In genomic region chr7:157694389-157694665, GRCh38 we compare ENCODE assay signal across 16 cellular contexts.
A peak's percentile ranks its signal among the peaks of the same experiment; 100 is the strongest.
DNase-seq lines count a peak whose midpoint lies in the region; ATAC-seq and TF ChIP-seq lines count a peak whose summit lies in the region.
"Had no signal": no experiment of that assay in that cellular context is flagged by ENCODE, and none has a peak within 500 bp of the region (broad histone marks: within the 10 kb centered on the region; RNA-seq: fewer than 3 reads in every experiment).

No MANE protein-coding gene starts in this region.

- CTCF ChIA-PET in activated CD8-positive, alpha-beta memory T cell treated with anti-CD3 and anti-CD28 coated beads, Interleukin-2, amount 10 ng/mL, durations not matched to agents 7 days and 5 days (lab: Charles Lee): no interaction called here

- TF ChIP-seq POLR2A in prostate gland (IDR thresholded peaks at IDR 0.05): no peak

- peaks cover 19% of the 10 kb centered on the region for H3K27me3 ChIP-seq in prostate gland (replicated peaks; ENCODE audit: insufficient read depth)

- no peaks in the 10 kb centered on the region for H3K9me3 Mint-ChIP-seq in activated CD8-positive, alpha-beta memory T cell treated with anti-CD3 and anti-CD28 coated beads, Interleukin-2, amount 10 ng/mL, durations not matched to agents 7 days and 5 days (ENCODE audit: low read depth)
- H3K9me3 Mint-ChIP-seq in chondrocyte (ENCODE audit: low read depth) (peaks cover 3% of the 10 kb centered on the region), neural crest cell (peaks cover 3% of the 10 kb centered on the region)
- no peaks in the 10 kb centered on the region for H3K9me3 Mint-ChIP-seq in activated CD4-positive, alpha-beta T cell treated with anti-CD3 and anti-CD28 coated beads, Interleukin-2, amount 10 ng/mL, durations not matched to agents 24 days and 14 days
- no peaks in the 10 kb centered on the region for H3K9me3 Mint-ChIP-seq in natural killer cell treated with Interleukin-12 subunit alpha and Interleukin-12 subunit beta and Interleukin-15 and Interleukin-18, amount 100 ng/mL, for 72 hours

- H3K4me3 ChIP-seq in prostate gland: no peak overlapping the region
- H3K4me3 ChIP-seq: MG63 had no signal

- peaks cover 6% of the 10 kb centered on the region for H3K4me1 Mint-ChIP-seq in activated CD8-positive, alpha-beta memory T cell treated with anti-CD3 and anti-CD28 coated beads, Interleukin-2, amount 10 ng/mL, durations not matched to agents 7 days and 5 days
- peaks cover 9% of the 10 kb centered on the region for H3K4me1 Mint-ChIP-seq in chondrocyte (ENCODE audit: low read depth)
- H3K4me1 Mint-ChIP-seq in neural crest cell: peaks cover 19% of the 10 kb centered on the region
- no peaks in the 10 kb centered on the region for H3K4me1 Mint-ChIP-seq in activated CD4-positive, alpha-beta T cell treated with anti-CD3 and anti-CD28 coated beads, Interleukin-2, amount 10 ng/mL, durations not matched to agents 24 days and 14 days
- H3K4me1 Mint-ChIP-seq in natural killer cell treated with Interleukin-12 subunit alpha and Interleukin-12 subunit beta and Interleukin-15 and Interleukin-18, amount 100 ng/mL, for 72 hours (ENCODE audit: low read depth in 2 of 2): no peaks in the 10 kb centered on the region

- no peaks in the 10 kb centered on the region for H3K4me1 ChIP-seq in prostate gland (replicated peaks)

- ATAC-seq in activated CD8-positive, alpha-beta memory T cell treated with anti-CD3 and anti-CD28 coated beads, Interleukin-2, amount 10 ng/mL, durations not matched to agents 7 days and 5 days: no peak
- no peak for ATAC-seq in natural killer cell treated with Interleukin-12 subunit alpha and Interleukin-12 subunit beta and Interleukin-15 and Interleukin-18, amount 100 ng/mL, for 72 hours

- H3K27me3 Mint-ChIP-seq in activated CD8-positive, alpha-beta memory T cell treated with anti-CD3 and anti-CD28 coated beads, Interleukin-2, amount 10 ng/mL, durations not matched to agents 7 days and 5 days: peaks cover 34% of the 10 kb centered on the region
- H3K27me3 Mint-ChIP-seq in chondrocyte (ENCODE audit: low read depth) (peaks cover 28% of the 10 kb centered on the region), neural crest cell (ENCODE audit: low read depth) (peaks cover 31% of the 10 kb centered on the region)
- peaks cover 29% of the 10 kb centered on the region for H3K27me3 Mint-ChIP-seq in activated CD4-positive, alpha-beta T cell treated with anti-CD3 and anti-CD28 coated beads, Interleukin-2, amount 10 ng/mL, durations not matched to agents 24 days and 14 days
- H3K27me3 Mint-ChIP-seq in natural killer cell treated with Interleukin-12 subunit alpha and Interleukin-12 subunit beta and Interleukin-15 and Interleukin-18, amount 100 ng/mL, for 72 hours: peaks cover 7 to 10% of the 10 kb centered on the region in 2 donors

- no peaks in the 10 kb centered on the region for H3K36me3 ChIP-seq in prostate gland
- H3K36me3 ChIP-seq: MG63 had no signal

- TF ChIP-seq CTCF in chondrocyte (IDR thresholded peaks at IDR 0.05) (no peak), neural crest cell (conservative IDR thresholded peaks at IDR 0.05) (no peak), prostate gland (IDR thresholded peaks at IDR 0.05) (no peak)

- intact Hi-C loops in activated CD4-positive, alpha-beta T cell treated with anti-CD3 and anti-CD28 coated beads, Interleukin-2, amount 10 ng/mL, durations not matched to agents 24 days and 14 days (cut with micrococcal nuclease): loop anchor here (5.0 kb wide), 2 partner anchors 672 to 1882 kb away; partner anchors contain the start of gene SHH
- intact Hi-C loops in prostate gland (cut with DNase I): no loop called here

- no peaks in the 10 kb centered on the region for H3K36me3 Mint-ChIP-seq in activated CD8-positive, alpha-beta memory T cell treated with anti-CD3 and anti-CD28 coated beads, Interleukin-2, amount 10 ng/mL, durations not matched to agents 7 days and 5 days
- no peaks in the 10 kb centered on the region for H3K36me3 Mint-ChIP-seq in chondrocyte (ENCODE audit: low read depth)
- H3K36me3 Mint-ChIP-seq in neural crest cell (ENCODE audit: low read depth): peaks cover 5% of the 10 kb centered on the region
- no peaks in the 10 kb centered on the region for H3K36me3 Mint-ChIP-seq in activated CD4-positive, alpha-beta T cell treated with anti-CD3 and anti-CD28 coated beads, Interleukin-2, amount 10 ng/mL, durations not matched to agents 24 days and 14 days (ENCODE audit: low read depth)
- H3K36me3 Mint-ChIP-seq in natural killer cell treated with Interleukin-12 subunit alpha and Interleukin-12 subunit beta and Interleukin-15 and Interleukin-18, amount 100 ng/mL, for 72 hours: no peaks in the 10 kb centered on the region

- H3K9me3 ChIP-seq in prostate gland: no peaks in the 10 kb centered on the region
- H3K9me3 ChIP-seq: MG63 had no signal

- H3K27ac ChIP-seq in prostate gland: no peak overlapping the region

- no peak overlapping the region for H3K4me3 Mint-ChIP-seq in activated CD8-positive, alpha-beta memory T cell treated with anti-CD3 and anti-CD28 coated beads, Interleukin-2, amount 10 ng/mL, durations not matched to agents 7 days and 5 days
- H3K4me3 Mint-ChIP-seq in chondrocyte (ENCODE audit: unreplicated experiment) (no peak overlapping the region), neural crest cell (peak overlapping the region; percentile 84)
- H3K4me3 Mint-ChIP-seq in activated CD4-positive, alpha-beta T cell treated with anti-CD3 and anti-CD28 coated beads, Interleukin-2, amount 10 ng/mL, durations not matched to agents 24 days and 14 days: no peak overlapping the region
- no peak overlapping the region for H3K4me3 Mint-ChIP-seq in natural killer cell treated with Interleukin-12 subunit alpha and Interleukin-12 subunit beta and Interleukin-15 and Interleukin-18, amount 100 ng/mL, for 72 hours

- DNase-seq in activated CD8-positive, alpha-beta memory T cell treated with anti-CD3 and anti-CD28 coated beads, Interleukin-2, amount 50 U/mL, for 48 hours: peak; percentile 43
- DNase-seq in activated CD8-positive, alpha-beta memory T cell treated with anti-CD3 and anti-CD28 coated beads, Interleukin-2, amount 10 ng/mL, durations not matched to agents 7 days and 5 days: no peak
- DNase-seq in chondrocyte (ENCODE audit: low spot score) (peak; percentile 40), neural crest cell (ENCODE audit: low read depth, low spot score) (no peak), hypothalamus (lab: John Stamatoyannopoulos, UW) (no peak), prostate gland (ENCODE audit: low spot score) (no peak)
- no peak for DNase-seq in activated CD4-positive, alpha-beta T cell treated with anti-CD3 and anti-CD28 coated beads, Interleukin-2, amount 10 ng/mL, durations not matched to agents 24 days and 14 days
- DNase-seq in natural killer cell treated with Interleukin-12 subunit alpha and Interleukin-12 subunit beta and Interleukin-15 and Interleukin-18, amount 100 ng/mL, for 72 hours (ENCODE audit: low spot score): no peak
- DNase-seq: C1 segment of cervical spinal cord, HCEC 1CT, MG63, NCI-H2029, NCI-H2171 treated with DMSO at 0.1 percent for 48 hours, NCI-H510A, NCI-H82, Right ventricle myocardium superior had no signal

- 39% methylated on average over 6 of the region's 6 CpGs for WGBS in prostate gland

- no peak overlapping the region for H3K27ac Mint-ChIP-seq in activated CD8-positive, alpha-beta memory T cell treated with anti-CD3 and anti-CD28 coated beads, Interleukin-2, amount 10 ng/mL, durations not matched to agents 7 days and 5 days
- H3K27ac Mint-ChIP-seq in chondrocyte (ENCODE audit: unreplicated experiment) (no peak overlapping the region), neural crest cell (ENCODE audit: unreplicated experiment) (no peak overlapping the region)
- H3K27ac Mint-ChIP-seq in activated CD4-positive, alpha-beta T cell treated with anti-CD3 and anti-CD28 coated beads, Interleukin-2, amount 10 ng/mL, durations not matched to agents 24 days and 14 days: no peak overlapping the region
- H3K27ac Mint-ChIP-seq in natural killer cell treated with Interleukin-12 subunit alpha and Interleukin-12 subunit beta and Interleukin-15 and Interleukin-18, amount 100 ng/mL, for 72 hours: no peak overlapping the region

Comparison
In these comparisons a context has a peak if more than half of its experiments do, and no peak if none do; other contexts are left out.
1. DNase-seq: peak in activated CD8-positive, alpha-beta memory T cell treated with anti-CD3 and anti-CD28 coated beads, Interleukin-2, amount 50 U/mL, for 48 hours (single experiment) and chondrocyte (single experiment); none in activated CD8-positive, alpha-beta memory T cell treated with anti-CD3 and anti-CD28 coated beads, Interleukin-2, amount 10 ng/mL, durations not matched to agents 7 days and 5 days (single experiment), neural crest cell (single experiment), hypothalamus (0 of 51), activated CD4-positive, alpha-beta T cell treated with anti-CD3 and anti-CD28 coated beads, Interleukin-2, amount 10 ng/mL, durations not matched to agents 24 days and 14 days (single experiment), natural killer cell treated with Interleukin-12 subunit alpha and Interleukin-12 subunit beta and Interleukin-15 and Interleukin-18, amount 100 ng/mL, for 72 hours (single experiment) and prostate gland (single experiment).